Comparison of ENCODE assay signal across 15 cellular contexts in the genomic region with DNA sequence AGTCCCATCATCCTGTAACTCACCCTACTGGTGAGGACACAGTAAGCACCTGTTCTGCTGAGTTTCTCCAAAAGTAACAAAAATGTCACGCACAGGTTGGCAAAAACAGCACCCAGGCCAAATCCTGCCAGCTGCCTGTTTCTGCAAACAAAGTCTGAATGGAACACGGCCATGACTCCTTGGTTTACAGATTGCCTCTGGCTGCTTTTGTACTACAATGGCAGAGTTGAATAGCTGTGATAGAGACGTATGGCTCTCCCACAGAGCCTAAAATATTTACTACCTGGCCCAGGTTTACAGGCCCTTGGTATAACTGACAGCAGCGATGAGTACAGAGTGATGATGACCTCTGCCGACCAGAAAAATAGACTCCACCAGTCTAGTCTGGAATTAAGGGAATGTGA. TPM values are rescaled to one million over a fixed set of nuclear protein-coding genes. Genes with fewer than 3 reads are reported as not detected.
DNase-seq lines count a peak whose midpoint lies in the region; ATAC-seq, FAIRE-seq and TF ChIP-seq lines count a peak whose summit lies in the region.
"Had no signal": no experiment of that assay in that cellular context is flagged by ENCODE, and none has a peak within 500 bp of the region (broad histone marks: within the 10 kb centered on the region; RNA-seq: fewer than 3 reads in every experiment).

No MANE protein-coding gene starts in this region.

- peaks cover 15% of the 10 kb centered on the region; the same call in 1 of the 2 replicates for H3K79me2 ChIP-seq in HCT116 (ENCODE audit: insufficient read depth, low read length)

- 44% methylated on average over 5 of the region's 5 CpGs for WGBS in prostate gland

- TF ChIP-seq POLR2A in HCT116 (IDR thresholded peaks at IDR 0.05; ENCODE audit: borderline replicate concordance, extremely low read depth, insufficient read depth, insufficient read length), result no peak
- no peak for TF ChIP-seq POLR2A in prostate gland (IDR thresholded peaks at IDR 0.05)

- H3K9me3 Mint-ChIP-seq in naive thymus-derived CD4-positive, alpha-beta T cell, result no peaks in the 10 kb centered on the region
- H3K9me3 Mint-ChIP-seq in osteocyte (ENCODE audit: unreplicated experiment), result no peaks in the 10 kb centered on the region
- H3K9me3 Mint-ChIP-seq: natural killer cell; stimulated activated naive CD8-positive, alpha-beta T cell treated with anti-CD3 and anti-CD28 coated beads, Interleukin-15, Interleukin-2, amounts not matched to agents 100 ng/mL and 50 ng/mL, for 24 hours had no signal

- no peaks in the 10 kb centered on the region for H4K20me1 ChIP-seq in HCT116 (ENCODE audit: insufficient read depth)

- RAD21 ChIA-PET in HCT116 (lab: Charles Lee; ENCODE audit: low non-redundant PET in 1 of 2, low total read pairs in 2 of 2, uncharacterized antibody in 2 of 2, unreplicated experiment in 2 of 2), result no interaction called here

- no peaks in the 10 kb centered on the region for H3K9me2 ChIP-seq in HCT116 (ENCODE audit: insufficient read depth)

- H3K9ac ChIP-seq in HCT116 (ENCODE audit: low read length), result no peak overlapping the region

- H3K27ac ChIP-seq in HCT116 (ENCODE audit: low read depth, low read length), result no peak overlapping the region
- no peak overlapping the region for H3K27ac ChIP-seq in prostate gland
- no peak overlapping the region for H3K27ac ChIP-seq in naive thymus-derived CD4-positive, alpha-beta T cell (ENCODE audit: low read depth, low read length)

- CTCF ChIA-PET in HCT116 (lab: Charles Lee), result no interaction called here
- CTCF ChIA-PET in naive thymus-derived CD4-positive, alpha-beta T cell (lab: Charles Lee), result no interaction called here

- H3K36me3 Mint-ChIP-seq in naive thymus-derived CD4-positive, alpha-beta T cell, result no peaks in the 10 kb centered on the region
- H3K36me3 Mint-ChIP-seq in osteocyte (ENCODE audit: unreplicated experiment), result no peaks in the 10 kb centered on the region
- H3K36me3 Mint-ChIP-seq: CD4-positive, alpha-beta memory T cell; natural killer cell had no signal

- TF ChIP-seq CTCF in HCT116 (IDR thresholded peaks at IDR 0.05 in 2 of 3, conservative IDR thresholded peaks at IDR 0.05 in 1 of 3; ENCODE audit: borderline replicate concordance in 1 of 3, insufficient read depth in 1 of 3, low read depth in 2 of 3, low read length in 2 of 3) (0 out of 6 replicates have a peak, but pooled peaks of 1 of the 3 experiments have one; percentile 9), bronchial epithelial cell (IDR thresholded peaks at IDR 0.05; ENCODE audit: insufficient read depth, low read length, severe bottlenecking) (no peak), prostate gland (IDR thresholded peaks at IDR 0.05) (peak in 2 of 4 experiments; percentile 29 to 35), osteocyte (IDR thresholded peaks at IDR 0.05) (no peak)

- H2AFZ ChIP-seq in HCT116 (ENCODE audit: low read depth, low read length, poor library complexity, severe bottlenecking), result no peak overlapping the region

- POLR2A ChIA-PET in HCT116 (lab: Charles Lee), result no interaction called here
- POLR2A ChIA-PET in naive thymus-derived CD4-positive, alpha-beta T cell (lab: Charles Lee), result no interaction called here

- peaks cover 0 to 5% (median 0%) of the 10 kb centered on the region in 7 donors for H3K4me1 Mint-ChIP-seq in naive thymus-derived CD4-positive, alpha-beta T cell
- peaks cover 36% of the 10 kb centered on the region for H3K4me1 Mint-ChIP-seq in osteocyte (ENCODE audit: unreplicated experiment)
- H3K4me1 Mint-ChIP-seq: natural killer cell had no signal

- H3K4me1 ChIP-seq in HCT116 (ENCODE audit: control insufficient read depth in 1 of 2, insufficient read depth in 2 of 2, low read length in 2 of 2) (peaks cover 6 to 28% of the 10 kb centered on the region in 2 experiments; a peak in 3 of 4 replicates), prostate gland (replicated peaks) (peaks cover 2% of the 10 kb centered on the region)
- no peaks in the 10 kb centered on the region for H3K4me1 ChIP-seq in naive thymus-derived CD4-positive, alpha-beta T cell (ENCODE audit: control insufficient read depth in 2 of 2, insufficient read depth in 2 of 2, low read length in 2 of 2)

- intact Hi-C loops in HCT116 (cut with micrococcal nuclease) (no loop called here), prostate gland (cut with DNase I) (no loop called here)
- intact Hi-C loops in naive thymus-derived CD4-positive, alpha-beta T cell (cut with micrococcal nuclease), result no loop called here

- H3K4me3 ChIP-seq in HCT116 (replicated peaks in 1 of 2; ENCODE audit: low read depth in 1 of 2, low read length in 2 of 2), result no peak overlapping the region
- no peak overlapping the region for H3K4me3 ChIP-seq in bronchial epithelial cell (ENCODE audit: low read depth, low read length)
- no peak overlapping the region for H3K4me3 ChIP-seq in prostate gland
- no peak overlapping the region for H3K4me3 ChIP-seq in naive thymus-derived CD4-positive, alpha-beta T cell (ENCODE audit: low read length)
- H3K4me3 ChIP-seq: GM12878 had no signal

- H3K27ac Mint-ChIP-seq in naive thymus-derived CD4-positive, alpha-beta T cell, result no peak overlapping the region
- H3K27ac Mint-ChIP-seq in osteocyte (ENCODE audit: unreplicated experiment), result no peak overlapping the region
- H3K27ac Mint-ChIP-seq: natural killer cell; stimulated activated naive CD8-positive, alpha-beta T cell treated with anti-CD3 and anti-CD28 coated beads, Interleukin-15, Interleukin-2, amounts not matched to agents 100 ng/mL and 50 ng/mL, for 24 hours had no signal

- no peaks in the 10 kb centered on the region for H3K36me3 ChIP-seq in HCT116 (ENCODE audit: control insufficient read depth in 1 of 2, insufficient read depth in 2 of 2, low read length in 2 of 2)
- H3K36me3 ChIP-seq in bronchial epithelial cell (ENCODE audit: control insufficient read depth, insufficient read depth, low read length), result no peaks in the 10 kb centered on the region
- no peaks in the 10 kb centered on the region for H3K36me3 ChIP-seq in prostate gland
- no peaks in the 10 kb centered on the region for H3K36me3 ChIP-seq in naive thymus-derived CD4-positive, alpha-beta T cell (ENCODE audit: control insufficient read depth in 2 of 3, insufficient read depth in 3 of 3, low read length in 3 of 3)

- H3K27me3 Mint-ChIP-seq in naive thymus-derived CD4-positive, alpha-beta T cell, result peaks cover 0 to 8% (median 4%) of the 10 kb centered on the region in 5 donors
- no peaks in the 10 kb centered on the region for H3K27me3 Mint-ChIP-seq in osteocyte (ENCODE audit: unreplicated experiment)

- no peak for FAIRE-seq in bronchial epithelial cell (lab: Jason Lieb, UNC)
- FAIRE-seq: endometrium, GM12878 had no signal

- H3K27me3 ChIP-seq in HCT116 (ENCODE audit: insufficient read depth, low read length) (no peaks in the 10 kb centered on the region), bronchial epithelial cell (ENCODE audit: control insufficient read depth, insufficient read depth, low read length) (no peaks in the 10 kb centered on the region), prostate gland (replicated peaks; ENCODE audit: insufficient read depth) (no peaks in the 10 kb centered on the region)
- H3K27me3 ChIP-seq in naive thymus-derived CD4-positive, alpha-beta T cell (ENCODE audit: control insufficient read depth in 2 of 2, insufficient read depth in 2 of 2, low read length in 2 of 2), result no peaks in the 10 kb centered on the region

- no peak overlapping the region for H3K4me3 Mint-ChIP-seq in naive thymus-derived CD4-positive, alpha-beta T cell
- H3K4me3 Mint-ChIP-seq in osteocyte (ENCODE audit: unreplicated experiment), result no peak overlapping the region
- H3K4me3 Mint-ChIP-seq: natural killer cell; stimulated activated naive CD8-positive, alpha-beta T cell treated with anti-CD3 and anti-CD28 coated beads, Interleukin-15, Interleukin-2, amounts not matched to agents 100 ng/mL and 50 ng/mL, for 24 hours had no signal

- no peak for TF ChIP-seq RAD21 in HCT116 (IDR thresholded peaks at IDR 0.05; ENCODE audit: low read depth)

- no peak overlapping the region for H3K4me2 ChIP-seq in HCT116 (ENCODE audit: low read length)

- no peak for DNase-seq in HCT116 (ENCODE audit: low read depth, low spot score)
- peak; percentile 86 for DNase-seq in NCI-H2196 treated with DMSO at 0.1 percent for 48 hours (lab: John Stamatoyannopoulos, UW; ENCODE audit: unreplicated experiment)
- DNase-seq in bronchial epithelial cell (ENCODE audit: low read depth), result peak; percentile 49
- DNase-seq in prostate gland (ENCODE audit: low spot score), result peak; percentile 83
- DNase-seq in naive thymus-derived CD4-positive, alpha-beta T cell, result no peak
- no peak for DNase-seq in osteocyte (ENCODE audit: extremely low spot score, unreplicated experiment)
- DNase-seq: activated CD8-positive, alpha-beta memory T cell treated with anti-CD3 and anti-CD28 coated beads for 24 hours; CD4-positive, alpha-beta memory T cell; natural killer cell; NCI-H446 treated with DMSO at 0.1 percent for 48 hours had no signal

- ATAC-seq in HCT116 (0 out of 2 replicates have a peak, but pooled peaks have one; percentile 36), HG02870 (IDR thresholded peaks at IDR 0.05; ENCODE audit: unreplicated experiment) (no peak), GM21515 (IDR thresholded peaks at IDR 0.05; ENCODE audit: unreplicated experiment) (no peak)
- no peak for ATAC-seq in naive thymus-derived CD4-positive, alpha-beta T cell
- ATAC-seq: GM12878, natural killer cell had no signal

- no peaks in the 10 kb centered on the region for H3K9me3 ChIP-seq in HCT116 (ENCODE audit: control insufficient read depth in 1 of 2, insufficient read depth in 1 of 2, low read depth in 1 of 2, low read length in 2 of 2)
- H3K9me3 ChIP-seq in prostate gland, result no peaks in the 10 kb centered on the region
- no peaks in the 10 kb centered on the region for H3K9me3 ChIP-seq in naive thymus-derived CD4-positive, alpha-beta T cell (ENCODE audit: control insufficient read depth in 2 of 3, low read length in 3 of 3)

- no TSS peak for BruUV-seq in HCT116 (replicated peaks; lab: Mats Ljungman, UMichigan)

TF ChIP-seq in HCT116, 20 proteins besides CTCF, POLR2A, EP300 and RAD21 (continues in another document):
- TF ChIP-seq CBX3 (IDR thresholded peaks at IDR 0.05; ENCODE audit: low read depth) (no peak), POLR2AphosphoS5 (IDR thresholded peaks at IDR 0.05; ENCODE audit: low read depth, low read length) (no peak), EGR1 (IDR thresholded peaks at IDR 0.05; ENCODE audit: low read depth) (no peak), JUND (IDR thresholded peaks at IDR 0.05) (no peak), MAX (IDR thresholded peaks at IDR 0.05) (no peak), ELF1 (IDR thresholded peaks at IDR 0.05; ENCODE audit: borderline replicate concordance, low read depth) (no peak)

RNA-seq across cellular contexts. Expression of gene CNKSR3, which starts 52.6 kb away (rescaled TPM):
- total RNA-seq in HCT116 (2021; ENCODE audit: unreplicated experiment) (15.4 TPM), bronchial epithelial cell (2.6 and 3.6 TPM in 2 replicates), prostate gland (10 to 100 TPM in 1 of 2 donors, 1 to 10 TPM in 1; 8.7 to 23.5 TPM), osteocyte (14.6 and 15.3 TPM in 2 replicates)
- 5.6 and 6.7 TPM in 2 replicates for polyA plus RNA-seq in HCT116 (2012)
- total RNA-seq in naive thymus-derived CD4-positive, alpha-beta T cell, result under 1 TPM in 2 of 5 experiments, not detected in 3; 0.16 to 0.17 TPM
- polyA plus RNA-seq in naive thymus-derived CD4-positive, alpha-beta T cell, result under 1 TPM in 1 of 2 donors, not detected in 1; 0.01 TPM
- total RNA-seq: CD4-positive, alpha-beta memory T cell had no signal
- polyA plus RNA-seq: CD4-positive, alpha-beta memory T cell had no signal

Comparison
In these comparisons a context has a peak if more than half of its experiments do, and no peak if none do; other contexts are left out.
1. DNase-seq: peak in NCI-H2196 treated with DMSO at 0.1 percent for 48 hours (single experiment), bronchial epithelial cell (single experiment) and prostate gland (single experiment); none in HCT116 (single experiment), naive thymus-derived CD4-positive, alpha-beta T cell (0 of 9) and osteocyte (single experiment).